Comparison of ENCODE assay signal across 8 cellular contexts in the genomic region with DNA sequence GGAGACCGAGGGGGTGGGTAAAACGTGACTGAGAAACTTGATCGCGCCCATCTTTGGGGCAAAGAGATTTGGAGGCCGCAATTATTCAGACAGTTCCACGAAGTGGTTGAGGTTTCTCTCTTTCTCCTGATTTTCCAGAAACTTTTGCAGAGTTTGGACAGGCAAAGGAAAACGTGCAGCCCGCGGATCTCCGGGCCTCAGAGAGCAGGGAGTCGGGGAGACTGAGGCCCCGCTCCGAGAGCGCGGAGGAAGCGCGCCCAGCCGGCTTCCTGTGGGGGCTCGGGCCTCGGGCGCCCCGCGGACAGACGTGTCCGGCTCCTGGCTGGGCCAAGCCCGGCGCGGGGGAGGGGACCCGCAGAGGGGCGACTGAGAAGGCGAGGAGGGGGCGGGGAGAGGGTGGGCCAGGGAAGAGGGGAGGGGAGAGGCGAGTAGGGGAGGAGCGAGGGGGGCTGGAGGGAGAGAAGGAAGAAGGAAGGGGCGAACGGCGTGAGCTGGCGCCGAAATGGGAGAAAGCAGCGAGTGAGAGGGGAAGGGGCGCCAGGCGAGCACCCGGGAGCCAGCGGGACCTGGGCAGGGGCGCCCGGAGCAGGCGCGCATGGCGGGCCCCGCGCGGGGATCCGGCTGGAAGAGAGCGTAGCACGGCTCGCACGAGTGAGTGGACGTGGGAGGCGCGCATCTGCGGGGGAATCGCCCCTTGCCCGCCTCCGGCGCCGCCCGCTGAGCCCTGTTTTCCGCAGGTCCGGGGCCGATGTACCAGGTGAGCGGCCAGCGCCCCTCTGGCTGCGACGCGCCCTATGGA. TPM values are rescaled to one million over a fixed set of nuclear protein-coding genes. Genes with fewer than 3 reads are reported as not detected.
A peak's percentile ranks its signal among the peaks of the same experiment; 100 is the strongest.
DNase-seq lines count a peak whose midpoint lies in the region; ATAC-seq and TF ChIP-seq lines count a peak whose summit lies in the region.

A gene with protein sequence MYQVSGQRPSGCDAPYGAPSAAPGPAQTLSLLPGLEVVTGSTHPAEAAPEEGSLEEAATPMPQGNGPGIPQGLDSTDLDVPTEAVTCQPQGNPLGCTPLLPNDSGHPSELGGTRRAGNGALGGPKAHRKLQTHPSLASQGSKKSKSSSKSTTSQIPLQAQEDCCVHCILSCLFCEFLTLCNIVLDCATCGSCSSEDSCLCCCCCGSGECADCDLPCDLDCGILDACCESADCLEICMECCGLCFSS (plus strand): TSS at position 467 of the 799 bp plus-strand sequence. CDS start 282 bp downstream, at position 749.

- no peak for DNase-seq in activated T-cell treated with anti-CD3 and anti-CD28 coated beads, Interleukin-2, amount 50 U/mL, for 24 hours
- no peak for DNase-seq in activated T-cell treated with anti-CD3 and anti-CD28 coated beads, Interleukin-2, amount 50 U/mL, for 1 hour
- DNase-seq in coronary artery (ENCODE audit: low spot score): no peak
- DNase-seq in mesendoderm: peak; percentile 83
- DNase-seq in type B pancreatic cell (ENCODE audit: extremely low spot score, unreplicated experiment): no peak
- no peak for DNase-seq in medulla oblongata (ENCODE audit: extremely low spot score)
- DNase-seq in activated CD4-positive, alpha-beta T cell treated with anti-CD3 and anti-CD28 coated beads for 4 hours: no peak

- H3K36me3 ChIP-seq in mesendoderm (ENCODE audit: control insufficient read depth, insufficient read depth, low read length): no peaks in the 10 kb centered on the region

- H2BK5ac ChIP-seq in mesendoderm (ENCODE audit: low read length): peak within 1 kb of the TSS; percentile 81

- H2BK120ac ChIP-seq in mesendoderm (ENCODE audit: low read depth, low read length): peak within 1 kb of the TSS; percentile 86

- H3K27ac ChIP-seq in coronary artery (peak within 1 kb of the TSS in 1 of 2 donors; percentile 72), mesendoderm (ENCODE audit: low read depth, low read length) (peak within 1 kb of the TSS; percentile 88)

- peak within 1 kb of the TSS; percentile 64 for H3K4me3 Mint-ChIP-seq in activated T-cell treated with anti-CD3 and anti-CD28 coated beads, Interleukin-2, amount 50 U/mL, for 24 hours
- peak within 1 kb of the TSS; percentile 92 for H3K4me3 Mint-ChIP-seq in type B pancreatic cell

- ATAC-seq in HG02588 (IDR thresholded peaks at IDR 0.05; ENCODE audit: unreplicated experiment): no peak

- H3K27me3 Mint-ChIP-seq in activated T-cell treated with anti-CD3 and anti-CD28 coated beads, Interleukin-2, amount 50 U/mL, for 24 hours: peaks cover 77% of the 10 kb centered on the region
- peaks cover 49% of the 10 kb centered on the region for H3K27me3 Mint-ChIP-seq in type B pancreatic cell

- H3K9ac ChIP-seq in mesendoderm (ENCODE audit: low read length): peak within 1 kb of the TSS; percentile 89

- peaks cover 22% of the 10 kb centered on the region for H3K4me1 ChIP-seq in mesendoderm (ENCODE audit: control insufficient read depth, low read depth, low read length)

- peaks cover 26% of the 10 kb centered on the region for H3K79me1 ChIP-seq in mesendoderm (ENCODE audit: low read length)

- no peaks in the 10 kb centered on the region for H3K27me3 ChIP-seq in mesendoderm (ENCODE audit: insufficient read depth, low read length, poor library complexity)

- peak within 1 kb of the TSS; percentile 91 for H3K18ac ChIP-seq in mesendoderm (ENCODE audit: low read length)

- H3K4me3 ChIP-seq in coronary artery (peak within 1 kb of the TSS; percentile 78), mesendoderm (ENCODE audit: low read length) (peak within 1 kb of the TSS; percentile 71)

- H4K8ac ChIP-seq in mesendoderm (ENCODE audit: low read depth, low read length): no peak within 1 kb of the TSS

- no peaks in the 10 kb centered on the region for H3K9me3 Mint-ChIP-seq in activated T-cell treated with anti-CD3 and anti-CD28 coated beads, Interleukin-2, amount 50 U/mL, for 24 hours
- no peaks in the 10 kb centered on the region for H3K9me3 Mint-ChIP-seq in type B pancreatic cell

- H3K79me2 ChIP-seq in mesendoderm (ENCODE audit: control insufficient read depth, insufficient read depth, low read length): peaks cover 38% of the 10 kb centered on the region

- H3K4me1 Mint-ChIP-seq in activated T-cell treated with anti-CD3 and anti-CD28 coated beads, Interleukin-2, amount 50 U/mL, for 24 hours (ENCODE audit: low read depth): peaks cover 11% of the 10 kb centered on the region
- H3K4me1 Mint-ChIP-seq in type B pancreatic cell (ENCODE audit: unreplicated experiment): peaks cover 55% of the 10 kb centered on the region

- H2BK15ac ChIP-seq in mesendoderm (replicated peaks; ENCODE audit: low read depth): peak within 1 kb of the TSS; percentile 46

- H3K56ac ChIP-seq in mesendoderm (ENCODE audit: low read length): peak within 1 kb of the TSS; percentile 88

- no peak for TF ChIP-seq CTCF in coronary artery (IDR thresholded peaks at IDR 0.05)
- TF ChIP-seq CTCF in type B pancreatic cell (conservative IDR thresholded peaks at IDR 0.05): no peak

- H3K36me3 Mint-ChIP-seq in activated T-cell treated with anti-CD3 and anti-CD28 coated beads, Interleukin-2, amount 50 U/mL, for 24 hours (ENCODE audit: low read depth): no peaks in the 10 kb centered on the region
- H3K36me3 Mint-ChIP-seq in type B pancreatic cell: peaks cover 10% of the 10 kb centered on the region

- H4K5ac ChIP-seq in mesendoderm (ENCODE audit: low read length): no peak within 1 kb of the TSS

- no CpG with 5 or more reads among the region's 75 CpGs for WGBS in mesendoderm (ENCODE audit: extremely low coverage, insufficient coverage, low lambda C conversion rate)

- peak within 1 kb of the TSS; percentile 100 for H3K4me2 ChIP-seq in mesendoderm (ENCODE audit: low read length)

- H3K23ac ChIP-seq in mesendoderm (ENCODE audit: low read length): peak within 1 kb of the TSS; percentile 95

- peak within 1 kb of the TSS; percentile 98 for H3K4ac ChIP-seq in mesendoderm (ENCODE audit: low read depth, low read length)

- no peak within 1 kb of the TSS for H3K27ac Mint-ChIP-seq in activated T-cell treated with anti-CD3 and anti-CD28 coated beads, Interleukin-2, amount 50 U/mL, for 24 hours
- H3K27ac Mint-ChIP-seq in type B pancreatic cell: peak within 1 kb of the TSS; percentile 91

- peak within 1 kb of the TSS; percentile 12 for H2AK5ac ChIP-seq in mesendoderm (ENCODE audit: low read length)

RNA-seq across cellular contexts. Expression of the gene that starts here (rescaled TPM):
- polyA plus RNA-seq in mesendoderm (2013, experiment 1 of 2): 68.1 TPM
- polyA plus RNA-seq in mesendoderm (2013, experiment 2 of 2): 63.7 TPM
- total RNA-seq in type B pancreatic cell (ENCODE audit: low replicate concordance): 53.9 and 94.5 TPM in 2 replicates
